ENCODE assay signal across 1 cellular context in genomic region chr12:46492471-46493351, GRCh38.
TF ChIP-seq lines count a peak whose summit lies in the region.

No MANE protein-coding gene starts in this region.

TF ChIP-seq in HEK293, 187 proteins besides CTCF, POLR2A, EP300 and RAD21 (continued from another document):
- TF ChIP-seq ZNF398 (tag by site-specific recombination; IDR thresholded peaks at IDR 0.05) (peak; percentile 24; the same call in 1 of the 2 replicates), ZNF362 (tag by site-specific recombination; IDR thresholded peaks at IDR 0.05) (no peak), ZNF791 (tag by site-specific recombination; IDR thresholded peaks at IDR 0.05) (no peak), ZNF558 (tag by site-specific recombination; IDR thresholded peaks at IDR 0.05) (peak; percentile 38; the same call in 1 of the 2 replicates), PRDM6 (tag by site-specific recombination; IDR thresholded peaks at IDR 0.05) (peak; percentile 36), FEZF1 (tag by site-specific recombination; IDR thresholded peaks at IDR 0.05) (peak; percentile 35; the same call in 1 of the 2 replicates)
